8 cellular contexts compared by ENCODE assay signal in the genomic region with DNA sequence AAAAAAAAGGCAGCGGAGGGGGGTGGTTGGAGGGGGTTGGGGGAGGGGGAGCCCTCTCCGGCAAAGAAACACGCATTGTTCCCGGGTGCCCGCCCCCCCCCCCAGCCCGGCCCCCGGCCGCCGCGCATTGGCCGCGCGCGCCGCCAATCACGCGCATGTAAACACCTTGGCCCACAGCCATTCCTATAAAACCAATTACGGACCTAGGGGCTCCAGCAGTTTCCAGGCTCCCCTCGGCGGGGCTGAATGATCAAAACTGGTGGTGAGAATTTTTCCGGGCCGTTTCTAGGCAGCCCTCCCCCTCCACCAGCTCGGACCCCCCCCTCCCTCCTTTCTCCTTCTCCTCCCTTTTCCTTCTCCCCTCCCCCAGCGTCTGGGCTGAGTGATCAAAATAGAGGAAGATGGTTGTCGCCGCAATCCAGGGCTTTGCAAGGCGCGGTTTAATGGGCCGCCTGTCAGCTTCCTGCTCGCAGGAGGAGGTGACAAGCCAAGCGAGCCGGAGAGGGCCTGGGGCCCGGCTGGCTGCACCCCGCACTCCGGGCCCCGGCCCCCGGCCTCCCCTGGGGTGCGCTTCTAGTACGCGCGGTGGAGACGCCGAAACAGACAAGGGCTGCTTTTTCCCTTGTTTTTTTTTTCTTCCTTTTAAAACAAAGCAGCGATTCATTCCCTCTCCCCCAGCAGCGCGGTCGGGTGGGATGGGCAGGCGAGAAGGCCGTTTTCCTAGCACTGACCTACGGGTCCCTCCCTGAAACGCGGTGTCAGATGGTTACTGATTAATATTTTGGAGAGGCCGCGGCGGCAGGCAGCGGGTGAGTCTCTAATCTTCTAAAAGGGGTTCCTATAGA. TPM values are rescaled to one million over a fixed set of nuclear protein-coding genes. Genes with fewer than 3 reads are reported as not detected.
A peak's percentile ranks its signal among the peaks of the same experiment; 100 is the strongest.
DNase-seq lines count a peak whose midpoint lies in the region; ATAC-seq and TF ChIP-seq lines count a peak whose summit lies in the region.

No MANE protein-coding gene starts in this region.

- TF ChIP-seq RAD21 in SK-N-SH (IDR thresholded peaks at IDR 0.05; ENCODE audit: low read length) = no peak; the same call in 1 of the 2 replicates

- peak overlapping the region; percentile 26; the same call in 1 of the 2 replicates for H2AFZ ChIP-seq in SK-N-SH (ENCODE audit: low read depth)

- CTCF ChIA-PET in SK-N-SH (lab: Yijun Ruan, JAX) = interaction anchor here (0.8 to 3.0 kb wide), 8 partner anchors 26 to 184 kb away, joined by 3 to 20 read pairs (median 6); no protein-coding TSS in a partner anchor

- no peaks in the 10 kb centered on the region for H3K9me2 ChIP-seq in SK-N-SH

- H3K9ac ChIP-seq in SK-N-SH = peak overlapping the region; percentile 100

- peak; percentile 62 to 63; a peak in 3 of 4 replicates for TF ChIP-seq EP300 in SK-N-SH (IDR thresholded peaks at IDR 0.05; ENCODE audit: borderline replicate concordance in 1 of 2, low read depth in 1 of 2, low read length in 1 of 2)

- TF ChIP-seq CTCF in SK-N-SH (IDR thresholded peaks at IDR 0.05) = no peak

- H3K27me3 ChIP-seq in SK-N-SH (ENCODE audit: insufficient read depth) = no peaks in the 10 kb centered on the region

- peaks cover 96% of the 10 kb centered on the region for H3K79me2 ChIP-seq in SK-N-SH (ENCODE audit: insufficient read depth)

- H3K36me3 ChIP-seq in SK-N-SH (replicated peaks in 1 of 2; ENCODE audit: control insufficient read depth in 1 of 2, insufficient read depth in 2 of 2, low read length in 1 of 2) = peaks cover 0 to under 1% of the 10 kb centered on the region in 2 experiments

- peaks cover 6 to 20% of the 10 kb centered on the region in 2 experiments; a peak in 3 of 4 replicates for H3K4me1 ChIP-seq in SK-N-SH (ENCODE audit: control insufficient read depth in 1 of 2, insufficient read depth in 2 of 2, low read depth in 1 of 2, low read length in 1 of 2)

- peak overlapping the region; percentile 100 for H3K4me2 ChIP-seq in SK-N-SH

- H3K27ac ChIP-seq in SK-N-SH (ENCODE audit: low read depth in 2 of 2, low read length in 1 of 2) = peak overlapping the region; percentile 97 to 99
- H3K27ac ChIP-seq in caudate nucleus (ENCODE audit: low read depth, low read length) = peak overlapping the region; percentile 99

- WGBS in SK-N-SH (ENCODE audit: low lambda C conversion rate) = 1% methylated on average over 46 of the region's 56 CpGs

- peak in 4 of 6 experiments; percentile 18 to 50 (median 42) for DNase-seq in stimulated activated naive CD4-positive, alpha-beta T cell (lab: John Stamatoyannopoulos, UW)
- DNase-seq in stimulated activated naive CD4-positive, alpha-beta T cell treated with Interleukin-2 at 50 U/mL for 16 hours (lab: John Stamatoyannopoulos, UW) = no peak
- DNase-seq in NCI-H1417 treated with DMSO at 0.1 percent for 48 hours (lab: John Stamatoyannopoulos, UW) = peak; percentile 92
- DNase-seq in SK-N-SH = peak; percentile 98
- DNase-seq in caudate nucleus (lab: John Stamatoyannopoulos, UW) = peak; percentile 49 to 98 (median 92)
- peak; percentile 96 for DNase-seq in retina

- H3K9me3 ChIP-seq in SK-N-SH (no peaks in the 10 kb centered on the region), iPS-18c (ENCODE audit: control insufficient read depth, insufficient read depth, low read length) (no peaks in the 10 kb centered on the region)

- POLR2A ChIA-PET in SK-N-SH (lab: Yijun Ruan, JAX) = interaction anchor here (0.7 to 1.8 kb wide), 5 partner anchors 7 to 100 kb away, joined by 3 to 5 read pairs (median 4); no protein-coding TSS in a partner anchor

- H3F3A ChIP-seq in SK-N-SH (replicated peaks; ENCODE audit: insufficient read depth) = peaks cover 40% of the 10 kb centered on the region

- peaks cover 19% of the 10 kb centered on the region for H4K20me1 ChIP-seq in SK-N-SH (ENCODE audit: insufficient read depth)

- ATAC-seq in HG03039 (IDR thresholded peaks at IDR 0.05; ENCODE audit: unreplicated experiment) = no peak

- H3K4me3 ChIP-seq in SK-N-SH (ENCODE audit: low read depth in 2 of 2, low read length in 1 of 2) (peak overlapping the region; percentile 99 to 100), iPS-18c (ENCODE audit: insufficient read depth, low read depth, low read length) (peak overlapping the region; percentile 82)

TF ChIP-seq in SK-N-SH, 30 proteins besides CTCF, POLR2A, EP300 and RAD21 (continues in another document):
- peak; percentile 63; the same call in 1 of the 2 replicates for TF ChIP-seq RXRA (IDR thresholded peaks at IDR 0.05; ENCODE audit: borderline replicate concordance, low read depth)
- TF ChIP-seq, protein P1, sequence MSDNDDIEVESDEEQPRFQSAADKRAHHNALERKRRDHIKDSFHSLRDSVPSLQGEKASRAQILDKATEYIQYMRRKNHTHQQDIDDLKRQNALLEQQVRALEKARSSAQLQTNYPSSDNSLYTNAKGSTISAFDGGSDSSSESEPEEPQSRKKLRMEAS (IDR thresholded peaks at IDR 0.05; ENCODE audit: low read depth) = 0 out of 2 replicates have a peak, but pooled peaks have one; percentile 51
- TF ChIP-seq, protein P2, sequence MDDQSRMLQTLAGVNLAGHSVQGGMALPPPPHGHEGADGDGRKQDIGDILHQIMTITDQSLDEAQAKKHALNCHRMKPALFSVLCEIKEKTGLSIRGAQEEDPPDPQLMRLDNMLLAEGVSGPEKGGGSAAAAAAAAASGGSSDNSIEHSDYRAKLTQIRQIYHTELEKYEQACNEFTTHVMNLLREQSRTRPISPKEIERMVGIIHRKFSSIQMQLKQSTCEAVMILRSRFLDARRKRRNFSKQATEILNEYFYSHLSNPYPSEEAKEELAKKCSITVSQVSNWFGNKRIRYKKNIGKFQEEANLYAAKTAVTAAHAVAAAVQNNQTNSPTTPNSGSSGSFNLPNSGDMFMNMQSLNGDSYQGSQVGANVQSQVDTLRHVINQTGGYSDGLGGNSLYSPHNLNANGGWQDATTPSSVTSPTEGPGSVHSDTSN (IDR thresholded peaks at IDR 0.05) = peak; percentile 97
- TF ChIP-seq CHD2 (IDR thresholded peaks at IDR 0.05; ENCODE audit: low read length, partially characterized antibody) = peak; percentile 92
- 0 out of 2 replicates have a peak, but pooled peaks have one; percentile 17 for TF ChIP-seq FOXM1 (IDR thresholded peaks at IDR 0.05; ENCODE audit: low read depth)
- TF ChIP-seq JUND (IDR thresholded peaks at IDR 0.05) = 0 out of 2 replicates have a peak, but pooled peaks have one; percentile 16
- TF ChIP-seq NFIC (IDR thresholded peaks at IDR 0.05; ENCODE audit: borderline replicate concordance) = peak; percentile 92
- TF ChIP-seq FOXJ3 (CRISPR knock-in tag; IDR thresholded peaks at IDR 0.05) = no peak; the same call in 1 of the 2 replicates
- TF ChIP-seq MEF2A (IDR thresholded peaks at IDR 0.05; ENCODE audit: borderline replicate concordance, low read depth) = no peak
- TF ChIP-seq YY1 (IDR thresholded peaks at IDR 0.05; ENCODE audit: low read depth) = peak; percentile 70; the same call in 1 of the 2 replicates
- no peak for TF ChIP-seq GABPA (IDR thresholded peaks at IDR 0.05; ENCODE audit: low read depth)
- TF ChIP-seq SMC3 (IDR thresholded peaks at IDR 0.05; ENCODE audit: low read depth, low read length) = no peak
- no peak for TF ChIP-seq RFX5 (IDR thresholded peaks at IDR 0.05; ENCODE audit: low read length)
- TF ChIP-seq, protein P3, sequence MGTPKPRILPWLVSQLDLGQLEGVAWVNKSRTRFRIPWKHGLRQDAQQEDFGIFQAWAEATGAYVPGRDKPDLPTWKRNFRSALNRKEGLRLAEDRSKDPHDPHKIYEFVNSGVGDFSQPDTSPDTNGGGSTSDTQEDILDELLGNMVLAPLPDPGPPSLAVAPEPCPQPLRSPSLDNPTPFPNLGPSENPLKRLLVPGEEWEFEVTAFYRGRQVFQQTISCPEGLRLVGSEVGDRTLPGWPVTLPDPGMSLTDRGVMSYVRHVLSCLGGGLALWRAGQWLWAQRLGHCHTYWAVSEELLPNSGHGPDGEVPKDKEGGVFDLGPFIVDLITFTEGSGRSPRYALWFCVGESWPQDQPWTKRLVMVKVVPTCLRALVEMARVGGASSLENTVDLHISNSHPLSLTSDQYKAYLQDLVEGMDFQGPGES (IDR thresholded peaks at IDR 0.05; ENCODE audit: low read depth, low read length) = no peak
- TF ChIP-seq NRF1 (IDR thresholded peaks at IDR 0.05; ENCODE audit: low read depth, low read length) = peak; percentile 36; the same call in 1 of the 2 replicates
- TF ChIP-seq TAF1 (IDR thresholded peaks at IDR 0.05; ENCODE audit: borderline replicate concordance, low read depth, low read length) = peak; percentile 86
- TF ChIP-seq TCF12 (IDR thresholded peaks at IDR 0.05) = peak; percentile 68
- TF ChIP-seq ELF1 (IDR thresholded peaks at IDR 0.05) = peak; percentile 48
- TF ChIP-seq, protein P4, sequence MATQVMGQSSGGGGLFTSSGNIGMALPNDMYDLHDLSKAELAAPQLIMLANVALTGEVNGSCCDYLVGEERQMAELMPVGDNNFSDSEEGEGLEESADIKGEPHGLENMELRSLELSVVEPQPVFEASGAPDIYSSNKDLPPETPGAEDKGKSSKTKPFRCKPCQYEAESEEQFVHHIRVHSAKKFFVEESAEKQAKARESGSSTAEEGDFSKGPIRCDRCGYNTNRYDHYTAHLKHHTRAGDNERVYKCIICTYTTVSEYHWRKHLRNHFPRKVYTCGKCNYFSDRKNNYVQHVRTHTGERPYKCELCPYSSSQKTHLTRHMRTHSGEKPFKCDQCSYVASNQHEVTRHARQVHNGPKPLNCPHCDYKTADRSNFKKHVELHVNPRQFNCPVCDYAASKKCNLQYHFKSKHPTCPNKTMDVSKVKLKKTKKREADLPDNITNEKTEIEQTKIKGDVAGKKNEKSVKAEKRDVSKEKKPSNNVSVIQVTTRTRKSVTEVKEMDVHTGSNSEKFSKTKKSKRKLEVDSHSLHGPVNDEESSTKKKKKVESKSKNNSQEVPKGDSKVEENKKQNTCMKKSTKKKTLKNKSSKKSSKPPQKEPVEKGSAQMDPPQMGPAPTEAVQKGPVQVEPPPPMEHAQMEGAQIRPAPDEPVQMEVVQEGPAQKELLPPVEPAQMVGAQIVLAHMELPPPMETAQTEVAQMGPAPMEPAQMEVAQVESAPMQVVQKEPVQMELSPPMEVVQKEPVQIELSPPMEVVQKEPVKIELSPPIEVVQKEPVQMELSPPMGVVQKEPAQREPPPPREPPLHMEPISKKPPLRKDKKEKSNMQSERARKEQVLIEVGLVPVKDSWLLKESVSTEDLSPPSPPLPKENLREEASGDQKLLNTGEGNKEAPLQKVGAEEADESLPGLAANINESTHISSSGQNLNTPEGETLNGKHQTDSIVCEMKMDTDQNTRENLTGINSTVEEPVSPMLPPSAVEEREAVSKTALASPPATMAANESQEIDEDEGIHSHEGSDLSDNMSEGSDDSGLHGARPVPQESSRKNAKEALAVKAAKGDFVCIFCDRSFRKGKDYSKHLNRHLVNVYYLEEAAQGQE (IDR thresholded peaks at IDR 0.05; ENCODE audit: low read depth, low read length) = peak; percentile 68

RNA-seq across cellular contexts. Expression of a gene that starts 0.4 kb away (rescaled TPM):
- polyA plus RNA-seq in SK-N-SH (2012; rRNA removed) = 19.9 and 34.4 TPM in 2 replicates
- 20.4 and 25.5 TPM in 2 replicates for polyA plus RNA-seq in SK-N-SH (2012; cell fraction: cytosol; rRNA removed)
- 78.0 and 126 TPM in 2 replicates for polyA plus RNA-seq in SK-N-SH (2012; cell fraction: nucleus; rRNA removed)
